Comparison of ENCODE assay signal across 8 cellular contexts in the genomic region with DNA sequence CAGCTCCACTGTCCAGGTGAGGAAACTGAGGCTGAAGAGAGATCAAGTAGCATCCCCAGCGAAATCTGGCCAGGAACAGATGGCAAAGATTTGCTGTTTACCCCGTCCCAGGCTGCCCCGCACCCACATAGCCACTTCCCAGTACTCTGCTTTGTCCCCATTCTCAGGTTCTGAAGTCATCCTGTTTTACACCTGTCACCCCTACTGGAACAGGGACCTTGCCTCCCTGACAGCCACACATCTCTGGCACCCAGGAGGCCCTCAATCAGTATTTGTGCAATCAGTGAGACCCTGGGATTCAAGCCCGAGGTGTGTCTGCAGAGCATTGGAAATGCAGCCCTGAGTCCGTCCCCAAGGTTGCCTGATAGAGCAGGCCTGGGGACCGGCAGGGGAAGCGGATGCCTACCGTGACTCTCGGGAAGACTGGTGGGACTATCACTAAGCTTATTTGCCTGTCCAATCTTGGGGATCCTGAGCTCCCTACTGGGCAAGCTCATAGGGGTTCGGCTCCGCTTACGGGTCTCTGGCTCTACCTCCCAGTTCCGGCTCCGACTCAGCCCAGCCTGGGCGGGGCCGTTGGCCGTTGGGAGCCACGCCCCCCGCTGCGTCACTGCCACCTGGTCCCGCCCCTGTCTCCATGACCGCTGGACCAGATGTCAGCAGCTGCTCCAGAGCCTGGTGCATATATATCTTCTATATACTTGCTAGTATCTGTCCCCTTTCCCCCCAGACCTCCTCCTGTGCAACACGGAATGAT. TPM values are rescaled to one million over a fixed set of nuclear protein-coding genes. Genes with fewer than 3 reads are reported as not detected.
DNase-seq lines count a peak whose midpoint lies in the region; ATAC-seq and TF ChIP-seq lines count a peak whose summit lies in the region.

No MANE protein-coding gene starts in this region.

- H3K4me3 ChIP-seq in DOHH2 (ENCODE audit: low read length) (peak overlapping the region; percentile 70), WERI-Rb-1 (ENCODE audit: low read depth, low read length) (peak overlapping the region; percentile 11; the same call in 1 of the 2 replicates), skeletal muscle tissue (ENCODE audit: low read length in 3 of 3) (peak overlapping the region; percentile 72 to 79 (median 76))

- peak overlapping the region; percentile 57 to 74 (median 72) for H3K9ac ChIP-seq in skeletal muscle tissue (ENCODE audit: low read depth in 1 of 3, low read length in 3 of 3)

- peaks cover 3% of the 10 kb centered on the region for H3F3A ChIP-seq in DOHH2 (ENCODE audit: control insufficient read depth, insufficient read depth)

- peak overlapping the region; percentile 75 for H3K4me2 ChIP-seq in DOHH2 (ENCODE audit: low read length)

- no peaks in the 10 kb centered on the region for H3K9me2 ChIP-seq in DOHH2 (replicated peaks; ENCODE audit: control insufficient read depth, low read length)

- H3K4me1 ChIP-seq in DOHH2 (ENCODE audit: control insufficient read depth, low read length) (peaks cover 31% of the 10 kb centered on the region), skeletal muscle tissue (ENCODE audit: control insufficient read depth in 3 of 3, insufficient read depth in 3 of 3, low read length in 3 of 3) (peaks cover 18 to 42% (median 31%) of the 10 kb centered on the region in 3 donors)

- DNase-seq in MV-4-11 (lab: John Stamatoyannopoulos, UW) (peak; percentile 63), WERI-Rb-1 (peak; percentile 42), T47D (ENCODE audit: low read depth in 1 of 2, low spot score in 1 of 2) (peak; percentile 47 to 82), iPS-NIHi11 (ENCODE audit: low spot score) (peak; percentile 81), NCI-H446 treated with DMSO at 0.1 percent for 48 hours (lab: John Stamatoyannopoulos, UW) (no peak)

- in situ Hi-C loops in T47D (cut with HindIII; ENCODE audit: low pct_unique_long_range_greater_than_20kb, low sequenced_read_pairs), result no loop called here

- peaks cover 4% of the 10 kb centered on the region for H3K36me3 ChIP-seq in DOHH2 (ENCODE audit: control insufficient read depth, low read length)
- H3K36me3 ChIP-seq in WERI-Rb-1, result no peaks in the 10 kb centered on the region
- H3K36me3 ChIP-seq in skeletal muscle tissue (ENCODE audit: control insufficient read depth in 3 of 3, insufficient read depth in 3 of 3, low read length in 3 of 3), result no peaks in the 10 kb centered on the region

- H3K9me3 ChIP-seq in DOHH2 (ENCODE audit: control insufficient read depth, insufficient read depth, low read length) (no peaks in the 10 kb centered on the region), WERI-Rb-1 (ENCODE audit: severe bottlenecking) (no peaks in the 10 kb centered on the region), skeletal muscle tissue (ENCODE audit: control insufficient read depth in 3 of 3, low read length in 3 of 3) (no peaks in the 10 kb centered on the region)

- peaks cover 12% of the 10 kb centered on the region for H4K20me1 ChIP-seq in DOHH2 (ENCODE audit: control insufficient read depth, insufficient read depth, low read depth, low read length)

- H3K27me3 ChIP-seq in DOHH2 (ENCODE audit: control insufficient read depth, low read length) (no peaks in the 10 kb centered on the region), WERI-Rb-1 (ENCODE audit: insufficient read depth, low read depth, severe bottlenecking) (no peaks in the 10 kb centered on the region), skeletal muscle tissue (ENCODE audit: control insufficient read depth in 3 of 3, insufficient read depth in 3 of 3, low read length in 3 of 3) (no peaks in the 10 kb centered on the region)

- no peak for TF ChIP-seq CTCF in DOHH2 (IDR thresholded peaks at IDR 0.05; ENCODE audit: low read depth, low read length, poor library complexity, severe bottlenecking)
- TF ChIP-seq CTCF in WERI-Rb-1 (IDR thresholded peaks at IDR 0.05; ENCODE audit: low read depth, low read length), result no peak

- peak; percentile 68 for ATAC-seq in GM21825 (IDR thresholded peaks at IDR 0.05; ENCODE audit: unreplicated experiment)

- H3K27ac ChIP-seq in DOHH2 (ENCODE audit: low read depth, low read length) (no peak overlapping the region), WERI-Rb-1 (no peak overlapping the region; the same call in 1 of the 2 replicates), skeletal muscle tissue (ENCODE audit: low read depth, low read length) (peak overlapping the region; percentile 54)

- no peaks in the 10 kb centered on the region for H3K79me2 ChIP-seq in DOHH2 (ENCODE audit: control insufficient read depth, low read length)

RNA-seq across cellular contexts. Expression of a gene that starts 17.5 kb away (rescaled TPM):
- 11.5 TPM for total RNA-seq in skeletal muscle tissue

RNA-seq across cellular contexts. Expression of a gene that starts 22.1 kb away (rescaled TPM):
- total RNA-seq in skeletal muscle tissue, result 27.1 TPM

RNA-seq across cellular contexts. Expression of a gene that starts 56.6 kb away (rescaled TPM):
- 0.52 TPM for total RNA-seq in skeletal muscle tissue

Comparison
In these comparisons a context has a peak if more than half of its experiments do, and no peak if none do; other contexts are left out.
1. H3K4me3 ChIP-seq: peak in every context shown above with its lines; median percentile 76 in skeletal muscle tissue; 70 in DOHH2; 11 in WERI-Rb-1.